ENCODE assay signal across 21 cellular contexts in the genomic region with DNA sequence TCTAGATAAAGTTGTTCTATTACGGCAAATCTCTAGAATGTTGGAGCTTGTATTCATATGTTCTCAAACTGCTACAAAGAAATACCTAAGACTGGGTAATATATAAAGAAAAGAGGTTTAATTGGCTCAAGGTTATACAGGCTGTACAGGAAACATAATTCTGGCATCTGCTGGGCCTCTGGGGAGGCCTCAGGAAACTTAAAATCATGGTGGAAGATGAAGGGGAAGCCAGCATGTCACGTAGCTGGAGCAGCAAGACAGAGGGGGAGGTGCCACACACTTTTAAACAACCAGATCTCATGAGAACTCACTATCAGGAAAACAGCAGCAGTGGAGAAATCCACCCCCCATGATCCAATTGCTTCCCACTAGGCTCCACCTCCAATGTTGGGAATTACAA.
A peak's percentile ranks its signal among the peaks of the same experiment; 100 is the strongest.
DNase-seq lines count a peak whose midpoint lies in the region; ATAC-seq and TF ChIP-seq lines count a peak whose summit lies in the region.
"Had no signal": no experiment of that assay in that cellular context is flagged by ENCODE, and none has a peak within 500 bp of the region (broad histone marks: within the 10 kb centered on the region; RNA-seq: fewer than 3 reads in every experiment).

No MANE protein-coding gene starts in this region.

- peak overlapping the region; percentile 85 for H3K27ac Mint-ChIP-seq in glutamatergic neuron (ENCODE audit: unreplicated experiment)
- no peak overlapping the region for H3K27ac Mint-ChIP-seq in activated T-cell treated with anti-CD3 and anti-CD28 coated beads, Interleukin-2, amount 50 U/mL, for 72 hours
- H3K27ac Mint-ChIP-seq: CD8-positive, alpha-beta T cell; H9; IgD-negative memory B cell had no signal

- POLR2A ChIA-PET in HEK293T (lab: Yijun Ruan, JAX): no interaction called here

- no peak overlapping the region for H3K4ac ChIP-seq in neuronal stem cell (ENCODE audit: low read length)

- H3K14ac ChIP-seq in neuronal stem cell (ENCODE audit: low read length): no peak overlapping the region

- no peak overlapping the region for H2BK120ac ChIP-seq in neuronal stem cell (ENCODE audit: low read depth, low read length)

- H3K9me3 ChIP-seq in BLaER1 treated with 17β-estradiol and CSF1 and Interleukin-3, amounts not matched to agents 10 nM and 100 nM (replicated peaks in 1 of 11): peaks cover 0 to 11% (median 0%) of the 10 kb centered on the region in 11 experiments; a peak in 3 of 22 replicates
- peaks cover 0 to 5% of the 10 kb centered on the region in 2 donors for H3K9me3 ChIP-seq in neuronal stem cell (replicated peaks in 1 of 2; ENCODE audit: control insufficient read depth in 2 of 2, insufficient read depth in 1 of 2, low read depth in 1 of 2, low read length in 2 of 2)

- no peak overlapping the region for H3K18ac ChIP-seq in neuronal stem cell (ENCODE audit: low read length)

- H2BK5ac ChIP-seq in neuronal stem cell (ENCODE audit: low read length): no peak overlapping the region

- no peaks in the 10 kb centered on the region for H4K20me1 ChIP-seq in BLaER1 treated with 17β-estradiol and CSF1 and Interleukin-3, amounts not matched to agents 10 nM and 100 nM

- DNase-seq in HEK293T (ENCODE audit: extremely low spot score): peak; percentile 22
- peak; percentile 16 for DNase-seq in glutamatergic neuron
- no peak for DNase-seq in neuronal stem cell (ENCODE audit: low spot score)
- DNase-seq in stimulated activated CD4-positive, alpha-beta T cell treated with anti-CD3 and anti-CD28 coated beads, Interleukin-1b, Interleukin-23, amount 100 ng/mL, for 48 hours: no peak
- DNase-seq in SKM-1 (lab: John Stamatoyannopoulos, UW; ENCODE audit: unreplicated experiment): no peak
- no peak for DNase-seq in DMS153 treated with DMSO at 0.1 percent for 48 hours (lab: John Stamatoyannopoulos, UW; ENCODE audit: unreplicated experiment)
- DNase-seq in activated T-cell treated with anti-CD3 and anti-CD28 coated beads, Interleukin-2, amount 50 U/mL, for 72 hours: no peak
- DNase-seq: AML-193; Calu3; CD8-positive, alpha-beta T cell; DMS53; DND-41; EL; GOT3; H9; Karpas-422; KBM-7 had no signal

- H3K4me3 Mint-ChIP-seq in glutamatergic neuron (ENCODE audit: unreplicated experiment): peak overlapping the region; percentile 6
- H3K4me3 Mint-ChIP-seq in activated T-cell treated with anti-CD3 and anti-CD28 coated beads, Interleukin-2, amount 50 U/mL, for 72 hours: no peak overlapping the region
- H3K4me3 Mint-ChIP-seq: CD8-positive, alpha-beta T cell; H9; IgD-negative memory B cell had no signal

- no peak for TF ChIP-seq CTCF in glutamatergic neuron (IDR thresholded peaks at IDR 0.05; ENCODE audit: partially characterized antibody, unreplicated experiment)

- CTCF ChIA-PET in HEK293T (lab: Yijun Ruan, JAX): no interaction called here

- H3K27me3 Mint-ChIP-seq in glutamatergic neuron (ENCODE audit: unreplicated experiment): no peaks in the 10 kb centered on the region
- H3K27me3 Mint-ChIP-seq in activated T-cell treated with anti-CD3 and anti-CD28 coated beads, Interleukin-2, amount 50 U/mL, for 72 hours (ENCODE audit: low read depth): no peaks in the 10 kb centered on the region
- H3K27me3 Mint-ChIP-seq: IgD-negative memory B cell had no signal

- H3K36me3 Mint-ChIP-seq in glutamatergic neuron (ENCODE audit: unreplicated experiment): no peaks in the 10 kb centered on the region
- H3K36me3 Mint-ChIP-seq in activated T-cell treated with anti-CD3 and anti-CD28 coated beads, Interleukin-2, amount 50 U/mL, for 72 hours (ENCODE audit: insufficient read depth in 2 of 2): no peaks in the 10 kb centered on the region
- H3K36me3 Mint-ChIP-seq: CD8-positive, alpha-beta T cell; IgD-negative memory B cell had no signal

- H3K9me3 Mint-ChIP-seq in glutamatergic neuron (ENCODE audit: unreplicated experiment): peaks cover 1% of the 10 kb centered on the region
- H3K9me3 Mint-ChIP-seq in activated T-cell treated with anti-CD3 and anti-CD28 coated beads, Interleukin-2, amount 50 U/mL, for 72 hours: peaks cover 0 to 3% of the 10 kb centered on the region in 2 donors
- H3K9me3 Mint-ChIP-seq: H9, IgD-negative memory B cell had no signal

- WGBS in neuronal stem cell (ENCODE audit: extremely low coverage in 2 of 2, insufficient read length in 2 of 2, insufficient replicate concordance in 1 of 2), 2 donors: no CpG with 5 or more reads among the region's 2 CpGs

- peaks cover 0 to 17% (median 7%) of the 10 kb centered on the region in 10 experiments; a peak in 10 of 20 replicates for H3K4me1 ChIP-seq in BLaER1 treated with 17β-estradiol and CSF1 and Interleukin-3, amounts not matched to agents 10 nM and 100 nM
- H3K4me1 ChIP-seq in neuronal stem cell (ENCODE audit: control insufficient read depth in 2 of 2, insufficient read depth in 1 of 2, low read depth in 1 of 2, low read length in 2 of 2): no peaks in the 10 kb centered on the region

- H3K4me2 ChIP-seq in BLaER1 treated with 17β-estradiol and CSF1 and Interleukin-3, amounts not matched to agents 10 nM and 100 nM: peak overlapping the region in 7 of 11 experiments; percentile 28 to 62 (median 50); a peak in 12 of 22 replicates
- no peak overlapping the region for H3K4me2 ChIP-seq in neuronal stem cell (ENCODE audit: insufficient read depth, low read length, poor library complexity, severe bottlenecking)

- no peak overlapping the region for H3K27ac ChIP-seq in BLaER1 treated with 17β-estradiol and CSF1 and Interleukin-3, amounts not matched to agents 10 nM and 100 nM
- no peak overlapping the region for H3K27ac ChIP-seq in neuronal stem cell (replicated peaks; ENCODE audit: low read length)

- no peak overlapping the region for H4K8ac ChIP-seq in neuronal stem cell (ENCODE audit: low read depth, low read length)

- H3K4me1 Mint-ChIP-seq in glutamatergic neuron (ENCODE audit: low read depth, unreplicated experiment): peaks cover 8% of the 10 kb centered on the region
- no peaks in the 10 kb centered on the region for H3K4me1 Mint-ChIP-seq in activated T-cell treated with anti-CD3 and anti-CD28 coated beads, Interleukin-2, amount 50 U/mL, for 72 hours (ENCODE audit: low read depth)
- H3K4me1 Mint-ChIP-seq: IgD-negative memory B cell had no signal

- no peak overlapping the region for H2BK12ac ChIP-seq in neuronal stem cell (ENCODE audit: low read length)

- no peaks in the 10 kb centered on the region for H3K27me3 ChIP-seq in BLaER1 treated with 17β-estradiol and CSF1 and Interleukin-3, amounts not matched to agents 10 nM and 100 nM
- no peaks in the 10 kb centered on the region for H3K27me3 ChIP-seq in neuronal stem cell (ENCODE audit: control insufficient read depth in 3 of 3, insufficient read depth in 3 of 3, low read depth in 1 of 3, low read length in 3 of 3)

- no peak overlapping the region for H2AK5ac ChIP-seq in neuronal stem cell (ENCODE audit: low read depth, low read length)

- H2BK15ac ChIP-seq in neuronal stem cell (ENCODE audit: low read length): no peak overlapping the region

- no peak overlapping the region for H3K9ac ChIP-seq in BLaER1 treated with 17β-estradiol and CSF1 and Interleukin-3, amounts not matched to agents 10 nM and 100 nM
- H3K9ac ChIP-seq in neuronal stem cell (ENCODE audit: low read depth, low read length, poor library complexity): no peak overlapping the region

- no peak overlapping the region for H3K4me3 ChIP-seq in BLaER1 treated with 17β-estradiol and CSF1 and Interleukin-3, amounts not matched to agents 10 nM and 100 nM
- H3K4me3 ChIP-seq in neuronal stem cell (ENCODE audit: low read length in 2 of 2): no peak overlapping the region
- H3K4me3 ChIP-seq: GM12878 had no signal

- no peak overlapping the region for H3K23ac ChIP-seq in neuronal stem cell (ENCODE audit: low read depth, low read length, poor library complexity)

- no peak for ATAC-seq in activated T-cell treated with anti-CD3 and anti-CD28 coated beads, Interleukin-2, amount 50 U/mL, for 72 hours (replicated peaks in 1 of 2)
- ATAC-seq: CD8-positive, alpha-beta T cell; GM12878; HepG2 had no signal

- peak overlapping the region; percentile 51 for H2AFZ ChIP-seq in neuronal stem cell (ENCODE audit: low read length)

- H3K36me3 ChIP-seq in BLaER1 treated with 17β-estradiol and CSF1 and Interleukin-3, amounts not matched to agents 10 nM and 100 nM: no peaks in the 10 kb centered on the region
- H3K36me3 ChIP-seq in neuronal stem cell (replicated peaks in 1 of 2; ENCODE audit: control insufficient read depth in 2 of 2, insufficient read depth in 2 of 2, low read length in 2 of 2): no peaks in the 10 kb centered on the region

- H3K79me1 ChIP-seq in neuronal stem cell (ENCODE audit: low read depth, low read length): no peaks in the 10 kb centered on the region

- H4K91ac ChIP-seq in neuronal stem cell (ENCODE audit: low read depth, low read length, poor library complexity): no peak overlapping the region

TF ChIP-seq in HEK293T, 16 proteins besides CTCF, POLR2A, EP300 and RAD21:
- no peak for TF ChIP-seq FOXK2 (IDR thresholded peaks at IDR 0.05)
- TF ChIP-seq CTBP1 (IDR thresholded peaks at IDR 0.05; ENCODE audit: borderline replicate concordance): 0 out of 2 replicates have a peak, but pooled peaks have one; percentile 1

Comparison
In these comparisons a context has a peak if more than half of its experiments do, and no peak if none do; other contexts are left out.
1. DNase-seq: peak in HEK293T (single experiment) and glutamatergic neuron (single experiment); none in neuronal stem cell (single experiment), stimulated activated CD4-positive, alpha-beta T cell treated with anti-CD3 and anti-CD28 coated beads, Interleukin-1b, Interleukin-23, amount 100 ng/mL, for 48 hours (single experiment), SKM-1 (single experiment), DMS153 treated with DMSO at 0.1 percent for 48 hours (single experiment) and activated T-cell treated with anti-CD3 and anti-CD28 coated beads, Interleukin-2, amount 50 U/mL, for 72 hours (0 of 2).